ENCODE assay signal across 12 cellular contexts in genomic region chr3:58043933-58044332, GRCh38. TPM values are rescaled to one million over a fixed set of nuclear protein-coding genes. Genes with fewer than 3 reads are reported as not detected.
DNase-seq lines count a peak whose midpoint lies in the region; TF ChIP-seq lines count a peak whose summit lies in the region.
"Had no signal": no experiment of that assay in that cellular context is flagged by ENCODE, and none has a peak within 500 bp of the region (broad histone marks: within the 10 kb centered on the region; RNA-seq: fewer than 3 reads in every experiment).

No MANE protein-coding gene starts in this region.

- H3K9me3 ChIP-seq in adrenal gland (replicated peaks in 1 of 3) (no peaks in the 10 kb centered on the region), subcutaneous abdominal adipose tissue (ENCODE audit: control insufficient read depth in 5 of 5, low read length in 5 of 5) (no peaks in the 10 kb centered on the region)

- peak overlapping the region in 3 of 5 donors; percentile 38 to 76 (median 65) for H3K27ac ChIP-seq in adrenal gland
- H3K27ac ChIP-seq in subcutaneous abdominal adipose tissue (ENCODE audit: low read depth, low read length): peak overlapping the region; percentile 61

- no peak overlapping the region for H3K4me3 ChIP-seq in adrenal gland
- no peak overlapping the region for H3K4me3 ChIP-seq in subcutaneous abdominal adipose tissue (ENCODE audit: low read depth in 1 of 5, low read length in 5 of 5)

- H3K4me1 ChIP-seq in adrenal gland (replicated peaks in 1 of 2) (peaks cover 7 to 50% of the 10 kb centered on the region in 2 donors), subcutaneous abdominal adipose tissue (ENCODE audit: control insufficient read depth in 5 of 5, insufficient read depth in 5 of 5, low read length in 5 of 5) (peaks cover 4 to 74% (median 34%) of the 10 kb centered on the region in 5 donors)

- no peak for TF ChIP-seq CTCF in adrenal gland (IDR thresholded peaks at IDR 0.05)

- no peaks in the 10 kb centered on the region for H3K27me3 ChIP-seq in adrenal gland
- no peaks in the 10 kb centered on the region for H3K27me3 ChIP-seq in subcutaneous abdominal adipose tissue (ENCODE audit: control insufficient read depth in 5 of 5, insufficient read depth in 4 of 5, low read length in 5 of 5)

- no peaks in the 10 kb centered on the region for H3K36me3 ChIP-seq in adrenal gland (replicated peaks in 1 of 2)
- H3K36me3 ChIP-seq in subcutaneous abdominal adipose tissue (ENCODE audit: control insufficient read depth in 5 of 5, insufficient read depth in 5 of 5, low read length in 5 of 5): no peaks in the 10 kb centered on the region

- WGBS in adrenal gland, 4 donors: 88 to 91% (median 89%) methylated on average over 4 of the region's 4 CpGs

- H3K9ac ChIP-seq in subcutaneous abdominal adipose tissue (ENCODE audit: low read length in 5 of 5): peak overlapping the region in 1 of 5 donors; percentile 27

- intact Hi-C loops in adrenal gland (cut with DNase I): no loop called here

- no peak for TF ChIP-seq POLR2A in adrenal gland (IDR thresholded peaks at IDR 0.05)

- DNase-seq in NCI-H510A treated with DMSO at 0.1 percent for 48 hours (lab: John Stamatoyannopoulos, UW): peak; percentile 27
- DNase-seq in NCI-H510A (lab: John Stamatoyannopoulos, UW): no peak
- no peak for DNase-seq in adrenal gland
- DNase-seq in kidney tubule cell (ENCODE audit: low spot score): peak; percentile 36
- no peak for DNase-seq in OCI-M2 (lab: John Stamatoyannopoulos, UW; ENCODE audit: unreplicated experiment)
- DNase-seq in SHP77 treated with DMSO at 0.1 percent for 48 hours (lab: John Stamatoyannopoulos, UW): no peak
- DNase-seq in epidermal melanocyte (ENCODE audit: insufficient read length, low spot score): no peak
- DNase-seq: activated CD4-positive, alpha-beta T cell treated with anti-CD3 and anti-CD28 coated beads for 1 hour; DMS153; head of caudate nucleus; NCI-H446 treated with DMSO at 0.1 percent for 48 hours had no signal

RNA-seq across cellular contexts. Expression of gene FLNB, which starts 35.7 kb away (rescaled TPM):
- total RNA-seq in adrenal gland: 100 to 1,000 TPM in 6 of 8 donors, 10 to 100 TPM in 2; 84.6 to 278 (median 120) TPM
- 100 to 1,000 TPM in 2 of 3 donors, 10 to 100 TPM in 1; 94.9 to 174 (median 138) TPM for polyA plus RNA-seq in adrenal gland

Comparison
In these comparisons a context has a peak if more than half of its experiments do, and no peak if none do; other contexts are left out.
1. DNase-seq: peak in NCI-H510A treated with DMSO at 0.1 percent for 48 hours (single experiment) and kidney tubule cell (single experiment); none in NCI-H510A (single experiment), adrenal gland (0 of 7), OCI-M2 (single experiment), SHP77 treated with DMSO at 0.1 percent for 48 hours (single experiment) and epidermal melanocyte (single experiment).